19 cellular contexts compared by ENCODE assay signal in genomic region chr4:152944678-152945320, GRCh38. TPM values are rescaled to one million over a fixed set of nuclear protein-coding genes. Genes with fewer than 3 reads are reported as not detected.
"Had no signal": no experiment of that assay in that cellular context is flagged by ENCODE, and none has a peak within 500 bp of the region (broad histone marks: within the 10 kb centered on the region; RNA-seq: fewer than 3 reads in every experiment).

No MANE protein-coding gene starts in this region.

- H3K27ac ChIP-seq: cardiac muscle cell, dorsolateral prefrontal cortex, heart right ventricle, right atrium auricular region, upper lobe of right lung had no signal

- ATAC-seq: activated CD8-positive, alpha-beta T cell treated with anti-CD3 and anti-CD28 coated beads for 36 hours; activated T-cell treated with anti-CD3 and anti-CD28 coated beads, Interleukin-2, amount 50 U/mL, for 4 hours; gastrocnemius medialis; heart right ventricle had no signal

- H3K27me3 ChIP-seq: right atrium auricular region had no signal

- H3K9me3 ChIP-seq: gastrocnemius medialis, heart right ventricle, right atrium auricular region, upper lobe of right lung had no signal

- H3K4me3 Mint-ChIP-seq: activated CD8-positive, alpha-beta T cell treated with anti-CD3 and anti-CD28 coated beads for 36 hours; activated T-cell treated with anti-CD3 and anti-CD28 coated beads, Interleukin-2, amount 50 U/mL, for 4 hours; endodermal cell; naive B cell had no signal

- DNase-seq: activated CD4-positive, alpha-beta T cell treated with anti-CD3 and anti-CD28 coated beads for 4 hours; activated CD8-positive, alpha-beta T cell treated with anti-CD3 and anti-CD28 coated beads for 36 hours; activated effector memory CD4-positive, alpha-beta T cell treated with Interleukin-2 at 50 U/mL for 16 hours; activated naive CD4-positive, alpha-beta T cell treated with anti-CD3 and anti-CD28 coated beads, Interleukin-2, amount 50 U/mL, for 16 hours; activated T-cell treated with anti-CD3 and anti-CD28 coated beads, Interleukin-2, amount 50 U/mL, for 4 hours; dorsolateral prefrontal cortex; endodermal cell; gastrocnemius medialis; heart right ventricle; midbrain; naive B cell; stimulated activated CD4-positive, alpha-beta T cell treated with anti-CD3 and anti-CD28 coated beads, Interleukin-4, amount 100 ng/mL, for 4 hours; stimulated activated CD8-positive, alpha-beta memory T cell treated with anti-CD3 and anti-CD28 coated beads, Interleukin-4, amount 100 ng/mL, for 48 hours; stimulated activated naive CD4-positive, alpha-beta T cell treated with Interleukin-2 at 50 U/mL for 16 hours; T-helper 1 cell; upper lobe of right lung had no signal

- H3K36me3 ChIP-seq: cardiac muscle cell, gastrocnemius medialis, heart right ventricle, right atrium auricular region had no signal

- H3K4me3 ChIP-seq: cardiac muscle cell, dorsolateral prefrontal cortex, gastrocnemius medialis, heart right ventricle, lung, right atrium auricular region, upper lobe of right lung had no signal

- H3K9me3 Mint-ChIP-seq: activated CD8-positive, alpha-beta T cell treated with anti-CD3 and anti-CD28 coated beads for 36 hours; activated T-cell treated with anti-CD3 and anti-CD28 coated beads, Interleukin-2, amount 50 U/mL, for 4 hours; endodermal cell; naive B cell had no signal

- H3K27ac Mint-ChIP-seq: activated CD8-positive, alpha-beta T cell treated with anti-CD3 and anti-CD28 coated beads for 36 hours; endodermal cell had no signal

- H3K4me1 Mint-ChIP-seq: naive B cell had no signal

- H3K4me1 ChIP-seq: right atrium auricular region, upper lobe of right lung had no signal

RNA-seq across cellular contexts. Expression of gene FHDC1, which starts 8.7 kb away (rescaled TPM):
- polyA plus RNA-seq: cardiac muscle cell had no signal
